ENCODE assay signal across 1 cellular context in genomic region chr1:113860891-113861290, GRCh38.
TF ChIP-seq lines count a peak whose summit lies in the region.

No MANE protein-coding gene starts in this region.

TF ChIP-seq in SK-N-SH treated with all-trans-retinoic acid at 6 μM for 48 hours, 23 proteins besides CTCF, POLR2A, EP300 and RAD21:
- TF ChIP-seq TSHZ2 (CRISPR knock-in tag; IDR thresholded peaks at IDR 0.05): no peak
- TF ChIP-seq ZNF8 (CRISPR knock-in tag; IDR thresholded peaks at IDR 0.05): no peak
- TF ChIP-seq PATZ1 (CRISPR knock-in tag; IDR thresholded peaks at IDR 0.05; ENCODE audit: borderline replicate concordance): no peak
- no peak for TF ChIP-seq ZC3H10 (CRISPR knock-in tag; IDR thresholded peaks at IDR 0.05)
